Comparison of ENCODE assay signal across 15 cellular contexts in the genomic region with DNA sequence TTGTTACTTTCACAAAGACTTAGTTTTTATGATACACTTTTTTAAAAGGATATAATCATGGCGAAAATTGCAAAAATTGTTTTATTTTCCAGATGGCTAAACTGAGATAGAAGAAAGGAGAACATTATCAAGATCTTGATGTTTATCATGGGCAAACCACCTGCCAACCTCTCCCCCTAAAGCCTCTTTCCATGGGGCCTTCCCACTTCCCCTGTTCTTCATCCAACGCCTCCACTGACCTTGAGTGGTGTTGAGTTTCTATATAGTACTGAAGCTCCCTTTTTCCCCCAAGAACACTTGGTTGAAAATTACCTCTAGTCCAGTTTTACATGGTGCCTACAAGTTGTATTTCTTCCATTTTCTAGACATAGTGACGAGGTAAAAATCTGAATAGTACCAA. TPM values are rescaled to one million over a fixed set of nuclear protein-coding genes. Genes with fewer than 3 reads are reported as not detected.
A peak's percentile ranks its signal among the peaks of the same experiment; 100 is the strongest.
DNase-seq lines count a peak whose midpoint lies in the region; ATAC-seq and TF ChIP-seq lines count a peak whose summit lies in the region.
"Had no signal": no experiment of that assay in that cellular context is flagged by ENCODE, and none has a peak within 500 bp of the region (broad histone marks: within the 10 kb centered on the region; RNA-seq: fewer than 3 reads in every experiment).

No MANE protein-coding gene starts in this region.

- in situ Hi-C loops in GM23248 (cut with MboI) = no loop called here

- ATAC-seq in SK-N-SH treated with all-trans-retinoic acid at 6 μM for 48 hours (no peak), gastroesophageal sphincter (no peak)
- ATAC-seq in activated CD4-positive, CD25-positive, alpha-beta regulatory T cell treated with anti-CD3 and anti-CD28 coated beads, Interleukin-2, amount 50 U/mL, for 24 hours = no peak
- ATAC-seq: stimulated activated naive B cell treated with anti-CD40 and anti-IgM and Interleukin-4, amounts not matched to agents 10 μg/mL and 1 μg/mL and 100 μg/mL, for 72 hours had no signal

- no peak for TF ChIP-seq EP300 in gastroesophageal sphincter (IDR thresholded peaks at IDR 0.05)
- no peak for TF ChIP-seq EP300 in ovary (IDR thresholded peaks at IDR 0.05)

- peaks cover 62% of the 10 kb centered on the region for H3K4me1 ChIP-seq in GM23248 (ENCODE audit: insufficient read depth)
- H3K4me1 ChIP-seq in gastroesophageal sphincter = peaks cover 13 to 86% (median 45%) of the 10 kb centered on the region in 3 donors
- H3K4me1 ChIP-seq in stomach smooth muscle (ENCODE audit: control insufficient read depth, insufficient read depth, low read length) = peaks cover 57% of the 10 kb centered on the region
- H3K4me1 ChIP-seq in ovary (ENCODE audit: insufficient read depth) = peaks cover 26% of the 10 kb centered on the region

- H3K9me3 ChIP-seq in GM23248 (ENCODE audit: low read depth) (no peaks in the 10 kb centered on the region), gastroesophageal sphincter (no peaks in the 10 kb centered on the region), stomach smooth muscle (ENCODE audit: control insufficient read depth in 2 of 2, low read length in 2 of 2) (no peaks in the 10 kb centered on the region), ovary (no peaks in the 10 kb centered on the region)
- H3K9me3 ChIP-seq: prostate gland had no signal

- no peaks in the 10 kb centered on the region for H4K20me1 ChIP-seq in GM23248 (ENCODE audit: insufficient read depth)

- TF ChIP-seq CTCF in gastroesophageal sphincter (IDR thresholded peaks at IDR 0.05) = no peak
- TF ChIP-seq CTCF in ovary (IDR thresholded peaks at IDR 0.05) = no peak

- TF ChIP-seq POLR2A in gastroesophageal sphincter (IDR thresholded peaks at IDR 0.05) (no peak), ovary (IDR thresholded peaks at IDR 0.05) (no peak)

- H3K27me3 ChIP-seq in GM23248 (replicated peaks; ENCODE audit: insufficient read depth) (no peaks in the 10 kb centered on the region), gastroesophageal sphincter (no peaks in the 10 kb centered on the region), stomach smooth muscle (ENCODE audit: control insufficient read depth in 1 of 2, insufficient read depth in 2 of 2, low read length in 2 of 2) (no peaks in the 10 kb centered on the region), ovary (no peaks in the 10 kb centered on the region)

- H3K4me3 ChIP-seq in GM23248 (peak overlapping the region; percentile 35), gastroesophageal sphincter (no peak overlapping the region), stomach smooth muscle (ENCODE audit: low read length in 2 of 2) (no peak overlapping the region), ovary (no peak overlapping the region)
- H3K4me3 ChIP-seq: prostate gland had no signal

- H3K27ac ChIP-seq in GM23248 (peak overlapping the region; percentile 30; the same call in 1 of the 2 replicates), gastroesophageal sphincter (peak overlapping the region in 3 of 4 donors; percentile 22 to 97 (median 32)), stomach smooth muscle (ENCODE audit: low read length) (peak overlapping the region; percentile 31), ovary (peak overlapping the region in 1 of 2 donors; percentile 28)
- H3K27ac ChIP-seq: KMS-11 had no signal

- WGBS in GM23248 (ENCODE audit: low coverage in 1 of 2, low lambda C conversion rate in 2 of 2, missing lambda C conversion rate in 2 of 2), 2 experiments = 37 to 40% methylated on average over 3 of the region's 3 CpGs
- 47 to 75% methylated on average over 2 to 3 of the region's 3 CpGs for WGBS in gastroesophageal sphincter (ENCODE audit: low coverage in 1 of 2), 2 donors
- 50 to 62% (median 53%) methylated on average over 3 of the region's 3 CpGs for WGBS in ovary, 3 donors

- peaks cover 100% of the 10 kb centered on the region for H3K79me2 ChIP-seq in GM23248 (ENCODE audit: insufficient read depth)

- intact Hi-C loops in ovary (cut with DNase I) = loop anchor here in 1 of 4 donors (10.0 kb wide), 1 partner anchor 62 kb away; no protein-coding TSS in a partner anchor

- no peaks in the 10 kb centered on the region for H3K9me2 ChIP-seq in GM23248 (ENCODE audit: insufficient read depth)

- H3K9ac ChIP-seq in GM23248 (0 out of 2 replicates have a peak overlapping the region, but pooled peaks have one; percentile 29), stomach smooth muscle (ENCODE audit: low read length in 2 of 2) (no peak overlapping the region)
- H3K9ac ChIP-seq: KMS-11 had no signal

- H3K4me2 ChIP-seq in GM23248 (ENCODE audit: unreplicated experiment) = peak overlapping the region; percentile 98
- H3K4me2 ChIP-seq: KMS-11 had no signal

- peaks cover 78% of the 10 kb centered on the region for H3F3A ChIP-seq in GM23248 (ENCODE audit: insufficient read depth)

- H3K36me3 ChIP-seq in GM23248 (ENCODE audit: low read depth) (no peaks in the 10 kb centered on the region), gastroesophageal sphincter (no peaks in the 10 kb centered on the region), stomach smooth muscle (ENCODE audit: control insufficient read depth in 2 of 2, insufficient read depth in 2 of 2, low read length in 2 of 2) (no peaks in the 10 kb centered on the region), ovary (no peaks in the 10 kb centered on the region)
- H3K36me3 ChIP-seq: prostate gland had no signal

- no peak for DNase-seq in GM23248
- no peak for DNase-seq in ovary
- no peak for DNase-seq in NCI-H1092 (lab: John Stamatoyannopoulos, UW)
- DNase-seq: activated CD4-positive, alpha-beta T cell treated with anti-CD3 and anti-CD28 coated beads for 4 hours; activated T-cell treated with anti-CD3 and anti-CD28 coated beads, Interleukin-2, amount 50 U/mL, for 48 hours; COR-L47; NCI-H2081 treated with DMSO at 0.1 percent for 48 hours; stimulated activated CD4-positive, alpha-beta T cell treated with anti-CD3 and anti-CD28 coated beads, Interleukin-4, amount 100 ng/mL, for 1 hour; stimulated activated naive B cell treated with anti-CD40 and anti-IgM and Interleukin-4, amounts not matched to agents 10 μg/mL and 1 μg/mL and 100 μg/mL, for 72 hours had no signal

- no peak overlapping the region for H2AFZ ChIP-seq in GM23248

TF ChIP-seq in SK-N-SH treated with all-trans-retinoic acid at 6 μM for 48 hours, 23 proteins besides CTCF, POLR2A, EP300 and RAD21:
- peak; percentile 43; the same call in 1 of the 2 replicates for TF ChIP-seq TCF4 (CRISPR knock-in tag; IDR thresholded peaks at IDR 0.05; ENCODE audit: borderline replicate concordance)
- no peak for TF ChIP-seq ZNF8 (CRISPR knock-in tag; IDR thresholded peaks at IDR 0.05)

RNA-seq across cellular contexts. Expression of a gene that starts 5.0 kb away (rescaled TPM):
- total RNA-seq in GM23248 (2014; rRNA removed; shearing (Covaris generic)) = 43.7 and 67.9 TPM in 2 replicates
- polyA plus RNA-seq in GM23248 (2016; fragmentation: Nextera tagmentation; extraction: Ambion mirVana) (49.7 and 53.7 TPM in 2 replicates), ovary (10 to 100 TPM; 21.2 to 47.5 TPM)
- total RNA-seq in gastroesophageal sphincter (10 to 100 TPM; 33.1 to 59.1 (median 43.3) TPM), ovary (100 to 1,000 TPM in 1 of 7 donors, 10 to 100 TPM in 6; 24.7 to 110 (median 89.6) TPM)
